ENCODE assay signal across 20 cellular contexts in genomic region chr16:14232106-14232890, GRCh38.
A peak's percentile ranks its signal among the peaks of the same experiment; 100 is the strongest.
DNase-seq lines count a peak whose midpoint lies in the region; ATAC-seq and TF ChIP-seq lines count a peak whose summit lies in the region.
"Had no signal": no experiment of that assay in that cellular context is flagged by ENCODE, and none has a peak within 500 bp of the region (broad histone marks: within the 10 kb centered on the region; RNA-seq: fewer than 3 reads in every experiment).

No MANE protein-coding gene starts in this region.

- peaks cover 20% of the 10 kb centered on the region for H3K4me1 ChIP-seq in body of pancreas
- H3K4me1 ChIP-seq: Peyer's patch had no signal

- TF ChIP-seq CTCF in body of pancreas (IDR thresholded peaks at IDR 0.05): no peak
- no peak for TF ChIP-seq CTCF in nephron progenitor cell (IDR thresholded peaks at IDR 0.05)
- TF ChIP-seq CTCF in HFFc6 (IDR thresholded peaks at IDR 0.05): no peak

- H3K4me3 Mint-ChIP-seq in nephron progenitor cell (no peak overlapping the region), HFFc6 (no peak overlapping the region)
- no peak overlapping the region for H3K4me3 Mint-ChIP-seq in activated T-helper 1 cell treated with anti-CD3 and anti-CD28 coated beads, Interleukin-12 subunit alpha, Interleukin-12 subunit beta, Interleukin-2, Interleukin-4 antibody, amounts not matched to agents 30 ng/mL and 10 ng/mL and 1 ng/mL, durations not matched to agents 14 hours and 24 hours and 36 hours
- H3K4me3 Mint-ChIP-seq: IgD-negative memory B cell; stimulated activated naive CD8-positive, alpha-beta T cell treated with anti-CD3 and anti-CD28 coated beads, Interleukin-15, amount 100 ng/mL, for 72 hours; T-cell; WTC11 had no signal

- H3K27ac Mint-ChIP-seq in nephron progenitor cell (no peak overlapping the region), HFFc6 (no peak overlapping the region)
- no peak overlapping the region for H3K27ac Mint-ChIP-seq in activated T-helper 1 cell treated with anti-CD3 and anti-CD28 coated beads, Interleukin-12 subunit alpha, Interleukin-12 subunit beta, Interleukin-2, Interleukin-4 antibody, amounts not matched to agents 30 ng/mL and 10 ng/mL and 1 ng/mL, durations not matched to agents 14 hours and 24 hours and 36 hours
- H3K27ac Mint-ChIP-seq: IgD-negative memory B cell; stimulated activated naive CD8-positive, alpha-beta T cell treated with anti-CD3 and anti-CD28 coated beads, Interleukin-15, amount 100 ng/mL, for 72 hours; T-cell; WTC11 had no signal

- H3K27me3 ChIP-seq in body of pancreas: no peaks in the 10 kb centered on the region
- H3K27me3 ChIP-seq: dorsolateral prefrontal cortex, Peyer's patch had no signal

- H3K36me3 Mint-ChIP-seq in nephron progenitor cell (ENCODE audit: low read depth) (peaks cover 46% of the 10 kb centered on the region), HFFc6 (ENCODE audit: low read depth) (peaks cover 5% of the 10 kb centered on the region)
- no peaks in the 10 kb centered on the region for H3K36me3 Mint-ChIP-seq in activated T-helper 1 cell treated with anti-CD3 and anti-CD28 coated beads, Interleukin-12 subunit alpha, Interleukin-12 subunit beta, Interleukin-2, Interleukin-4 antibody, amounts not matched to agents 30 ng/mL and 10 ng/mL and 1 ng/mL, durations not matched to agents 14 hours and 24 hours and 36 hours (ENCODE audit: low read depth)

- DNase-seq in EH (ENCODE audit: low read depth): peak; percentile 12
- DNase-seq in NCI-H2196 treated with DMSO at 0.1 percent for 48 hours (lab: John Stamatoyannopoulos, UW; ENCODE audit: unreplicated experiment): peak; percentile 13
- peak; percentile 34 to 61 (median 50) for DNase-seq in body of pancreas
- peak; percentile 13 for DNase-seq in nephron progenitor cell
- DNase-seq in activated T-helper 1 cell treated with anti-CD3 and anti-CD28 coated beads, Interleukin-12 subunit alpha, Interleukin-12 subunit beta, Interleukin-2, Interleukin-4 antibody, amounts not matched to agents 30 ng/mL and 10 ng/mL and 1 ng/mL, durations not matched to agents 14 hours and 24 hours and 36 hours (ENCODE audit: low spot score): no peak
- DNase-seq in HFFc6: no peak
- DNase-seq in medulla oblongata (ENCODE audit: extremely low spot score): no peak
- DNase-seq: activated naive CD4-positive, alpha-beta T cell; AML-193; dorsolateral prefrontal cortex; hypothalamus; left ventricle myocardium superior; NCI-H1048; NCI-H526; Peyer's patch; stimulated activated naive CD8-positive, alpha-beta T cell treated with anti-CD3 and anti-CD28 coated beads, Interleukin-15, amount 100 ng/mL, for 72 hours; T-cell had no signal

- no peak overlapping the region for H3K4me3 ChIP-seq in body of pancreas
- H3K4me3 ChIP-seq: dorsolateral prefrontal cortex, Peyer's patch had no signal

- no peak for TF ChIP-seq POLR2A in body of pancreas (IDR thresholded peaks at IDR 0.05)

- intact Hi-C loops in body of pancreas (cut with DNase I): no loop called here
- intact Hi-C loops in activated T-helper 1 cell treated with anti-CD3 and anti-CD28 coated beads, Interleukin-12 subunit alpha, Interleukin-12 subunit beta, Interleukin-2, Interleukin-4 antibody, amounts not matched to agents 30 ng/mL and 10 ng/mL and 1 ng/mL, durations not matched to agents 14 hours and 24 hours and 36 hours (cut with micrococcal nuclease): no loop called here

- H3K9me3 ChIP-seq in body of pancreas: no peaks in the 10 kb centered on the region
- H3K9me3 ChIP-seq: Peyer's patch had no signal

- peak overlapping the region; percentile 4 to 61 (median 54) for H3K27ac ChIP-seq in body of pancreas
- H3K27ac ChIP-seq: Peyer's patch had no signal

- WGBS in body of pancreas, 2 donors: 17 to 24% methylated on average over 9 of the region's 9 CpGs

- ATAC-seq in body of pancreas (peak; percentile 88), GM19035 (IDR thresholded peaks at IDR 0.05; ENCODE audit: unreplicated experiment) (no peak)
- ATAC-seq: left ventricle myocardium superior; stimulated activated naive CD8-positive, alpha-beta T cell treated with anti-CD3 and anti-CD28 coated beads, Interleukin-15, amount 100 ng/mL, for 72 hours; T-cell; WTC11 had no signal

- no peaks in the 10 kb centered on the region for H3K27me3 Mint-ChIP-seq in nephron progenitor cell (ENCODE audit: low read depth, poor library complexity)
- no peaks in the 10 kb centered on the region for H3K27me3 Mint-ChIP-seq in activated T-helper 1 cell treated with anti-CD3 and anti-CD28 coated beads, Interleukin-12 subunit alpha, Interleukin-12 subunit beta, Interleukin-2, Interleukin-4 antibody, amounts not matched to agents 30 ng/mL and 10 ng/mL and 1 ng/mL, durations not matched to agents 14 hours and 24 hours and 36 hours (ENCODE audit: insufficient read depth)
- no peaks in the 10 kb centered on the region for H3K27me3 Mint-ChIP-seq in HFFc6 (ENCODE audit: insufficient read depth)
- H3K27me3 Mint-ChIP-seq: IgD-negative memory B cell; stimulated activated naive CD8-positive, alpha-beta T cell treated with anti-CD3 and anti-CD28 coated beads, Interleukin-15, amount 100 ng/mL, for 72 hours; T-cell had no signal

- peaks cover 0 to 2% of the 10 kb centered on the region in 2 donors for H3K36me3 ChIP-seq in body of pancreas (replicated peaks in 1 of 2; ENCODE audit: insufficient read depth in 1 of 2, low read depth in 2 of 2)

- H3K9me3 Mint-ChIP-seq in nephron progenitor cell (peaks cover 5% of the 10 kb centered on the region), HFFc6 (no peaks in the 10 kb centered on the region)
- H3K9me3 Mint-ChIP-seq in activated T-helper 1 cell treated with anti-CD3 and anti-CD28 coated beads, Interleukin-12 subunit alpha, Interleukin-12 subunit beta, Interleukin-2, Interleukin-4 antibody, amounts not matched to agents 30 ng/mL and 10 ng/mL and 1 ng/mL, durations not matched to agents 14 hours and 24 hours and 36 hours: no peaks in the 10 kb centered on the region
- H3K9me3 Mint-ChIP-seq: T-cell had no signal

- H3K4me1 Mint-ChIP-seq in nephron progenitor cell (no peaks in the 10 kb centered on the region), HFFc6 (ENCODE audit: low read depth) (no peaks in the 10 kb centered on the region)
- H3K4me1 Mint-ChIP-seq in activated T-helper 1 cell treated with anti-CD3 and anti-CD28 coated beads, Interleukin-12 subunit alpha, Interleukin-12 subunit beta, Interleukin-2, Interleukin-4 antibody, amounts not matched to agents 30 ng/mL and 10 ng/mL and 1 ng/mL, durations not matched to agents 14 hours and 24 hours and 36 hours (ENCODE audit: low read depth): no peaks in the 10 kb centered on the region
- H3K4me1 Mint-ChIP-seq: IgD-negative memory B cell; stimulated activated naive CD8-positive, alpha-beta T cell treated with anti-CD3 and anti-CD28 coated beads, Interleukin-15, amount 100 ng/mL, for 72 hours; T-cell; WTC11 had no signal

Comparison
In these comparisons a context has a peak if more than half of its experiments do, and no peak if none do; other contexts are left out.
1. DNase-seq: peak in EH (single experiment), NCI-H2196 treated with DMSO at 0.1 percent for 48 hours (single experiment), body of pancreas (4 of 4) and nephron progenitor cell (single experiment); none in activated T-helper 1 cell treated with anti-CD3 and anti-CD28 coated beads, Interleukin-12 subunit alpha, Interleukin-12 subunit beta, Interleukin-2, Interleukin-4 antibody, amounts not matched to agents 30 ng/mL and 10 ng/mL and 1 ng/mL, durations not matched to agents 14 hours and 24 hours and 36 hours (single experiment), HFFc6 (single experiment) and medulla oblongata (single experiment).